ENCODE assay signal across 8 cellular contexts in genomic region chr10:97081621-97082235, GRCh38.
DNase-seq lines count a peak whose midpoint lies in the region; ATAC-seq, FAIRE-seq and TF ChIP-seq lines count a peak whose summit lies in the region.

No MANE protein-coding gene starts in this region.

- H2AK5ac ChIP-seq in H1 (ENCODE audit: low read depth, low read length): no peak overlapping the region

- no peak for TF ChIP-seq EP300 in H1 (IDR thresholded peaks at IDR 0.05; ENCODE audit: borderline replicate concordance in 1 of 2, low read depth in 2 of 2, low read length in 2 of 2)

- H4K5ac ChIP-seq in H1 (ENCODE audit: insufficient read length, low read depth, low read length): no peak overlapping the region

- H3K4me2 ChIP-seq in MM.1S (ENCODE audit: low read depth, low read length): no peak overlapping the region
- H3K4me2 ChIP-seq in H1 (ENCODE audit: insufficient read depth in 1 of 2, low read depth in 2 of 2, low read length in 2 of 2): no peak overlapping the region

- no peak overlapping the region for H3K14ac ChIP-seq in H1 (ENCODE audit: insufficient read length)

- H3K79me2 ChIP-seq in MM.1S (ENCODE audit: low read length) (no peaks in the 10 kb centered on the region), H1 (ENCODE audit: control insufficient read depth in 1 of 2, insufficient read depth in 2 of 2, low read length in 2 of 2) (no peaks in the 10 kb centered on the region)

- H3K18ac ChIP-seq in H1 (ENCODE audit: extremely low read depth, low read length): no peak overlapping the region; the same call in 1 of the 2 replicates

- H3K36me3 ChIP-seq in MM.1S (replicated peaks; ENCODE audit: insufficient read depth, low read length) (no peaks in the 10 kb centered on the region), H1 (ENCODE audit: control insufficient read depth in 2 of 4, insufficient read depth in 4 of 4, low read length in 3 of 4) (no peaks in the 10 kb centered on the region)

- H3K56ac ChIP-seq in H1 (replicated peaks; ENCODE audit: insufficient read length, low read depth, low read length): no peak overlapping the region

- H4K91ac ChIP-seq in H1 (replicated peaks; ENCODE audit: insufficient read length, low read length): no peak overlapping the region

- peaks cover 21% of the 10 kb centered on the region for H3K27me3 Mint-ChIP-seq in activated CD4-positive, alpha-beta memory T cell treated with anti-CD3 and anti-CD28 coated beads for 36 hours
- H3K27me3 Mint-ChIP-seq in naive thymus-derived CD8-positive, alpha-beta T cell: peaks cover 9 to 62% (median 32%) of the 10 kb centered on the region in 5 donors

- H3K4me3 ChIP-seq in MM.1S (ENCODE audit: low read length) (no peak overlapping the region), H1 (ENCODE audit: extremely low read depth in 1 of 4, insufficient read depth in 2 of 4, low read depth in 3 of 4, low read length in 4 of 4) (no peak overlapping the region)

- H3K79me1 ChIP-seq in H1 (ENCODE audit: low read depth, low read length): no peaks in the 10 kb centered on the region

- no peak overlapping the region for H3K4me3 Mint-ChIP-seq in activated CD4-positive, alpha-beta memory T cell treated with anti-CD3 and anti-CD28 coated beads for 36 hours
- H3K4me3 Mint-ChIP-seq in naive thymus-derived CD8-positive, alpha-beta T cell: no peak overlapping the region

- POLR2A ChIA-PET in GM10248 (lab: Yijun Ruan, JAX): no interaction called here
- POLR2A ChIA-PET in activated CD4-positive, alpha-beta memory T cell treated with anti-CD3 and anti-CD28 coated beads for 36 hours (lab: Charles Lee): no interaction called here
- POLR2A ChIA-PET in H1 (lab: Charles Lee; ENCODE audit: partially characterized antibody): no interaction called here
- POLR2A ChIA-PET in naive thymus-derived CD8-positive, alpha-beta T cell (lab: Charles Lee): no interaction called here

- ATAC-seq in naive thymus-derived CD8-positive, alpha-beta T cell: peak in 1 of 2 donors; percentile 47
- no peak for ATAC-seq in GM18870 (IDR thresholded peaks at IDR 0.05; ENCODE audit: unreplicated experiment)

- H3K9me3 ChIP-seq in MM.1S (replicated peaks; ENCODE audit: insufficient read depth, low read length): no peaks in the 10 kb centered on the region
- no peaks in the 10 kb centered on the region for H3K9me3 ChIP-seq in H1 (ENCODE audit: insufficient read depth in 2 of 2, low read depth in 1 of 2, low read length in 1 of 2)

- H2BK12ac ChIP-seq in H1 (ENCODE audit: low read depth, low read length): no peak overlapping the region

- no peaks in the 10 kb centered on the region for H3F3A ChIP-seq in MM.1S (ENCODE audit: insufficient read depth, low read length)

- H3K23me2 ChIP-seq in H1 (ENCODE audit: low read depth, low read length): no peaks in the 10 kb centered on the region

- peak; percentile 66 to 73 for TF ChIP-seq RAD21 in H1 (IDR thresholded peaks at IDR 0.05 in 1 of 2, conservative IDR thresholded peaks at IDR 0.05 in 1 of 2; ENCODE audit: low read depth in 2 of 2, low read length in 2 of 2)

- H3K27ac Mint-ChIP-seq in activated CD4-positive, alpha-beta memory T cell treated with anti-CD3 and anti-CD28 coated beads for 36 hours: no peak overlapping the region
- no peak overlapping the region for H3K27ac Mint-ChIP-seq in naive thymus-derived CD8-positive, alpha-beta T cell

- no peak overlapping the region for H2BK5ac ChIP-seq in H1 (ENCODE audit: low read depth, low read length)

- H3K9me2 ChIP-seq in MM.1S (replicated peaks; ENCODE audit: insufficient read depth, low read length): no peaks in the 10 kb centered on the region

- H3K23ac ChIP-seq in H1 (ENCODE audit: insufficient read length): no peak overlapping the region

- H3K27me3 ChIP-seq in MM.1S (replicated peaks; ENCODE audit: insufficient read depth, low read length): peaks cover 49% of the 10 kb centered on the region
- no peaks in the 10 kb centered on the region for H3K27me3 ChIP-seq in H1 (replicated peaks in 1 of 4; ENCODE audit: control insufficient read depth in 3 of 4, extremely low read depth in 1 of 4, insufficient read depth in 3 of 4, low read length in 3 of 4)

- WGBS in H1 (ENCODE audit: extremely low coverage in 1 of 2, insufficient coverage in 1 of 2, insufficient read length in 1 of 2, insufficient replicate concordance in 2 of 2, low coverage in 1 of 2, low lambda C conversion rate in 2 of 2, missing lambda C conversion rate in 1 of 2), 2 experiments: 23% methylated on average over 6 of the region's 6 CpGs; no CpG with 5 or more reads in 1 of the 2 experiments

- FAIRE-seq in H1 (lab: Jason Lieb, UNC): peak; percentile 84

- H2BK20ac ChIP-seq in H1 (ENCODE audit: low read length): no peak overlapping the region

- H3K4me1 ChIP-seq in MM.1S (ENCODE audit: low read length) (no peaks in the 10 kb centered on the region), H1 (replicated peaks in 1 of 4; ENCODE audit: control insufficient read depth in 3 of 4, insufficient read depth in 4 of 4, low read length in 3 of 4) (peaks cover 0 to 24% (median 14%) of the 10 kb centered on the region in 4 experiments; a peak in 5 of 7 replicates)

- DNase-seq in GM10248 (ENCODE audit: extremely low spot score) (peak; percentile 83), MM.1S (peak; percentile 66), H1 (ENCODE audit: low read depth in 1 of 2, low spot score in 2 of 2) (peak; percentile 63 to 90), NCI-H1092 treated with DMSO at 0.1 percent for 48 hours (lab: John Stamatoyannopoulos, UW) (no peak), mesenteric fat pad (ENCODE audit: low spot score) (no peak)
- DNase-seq in activated CD4-positive, alpha-beta memory T cell treated with anti-CD3 and anti-CD28 coated beads for 36 hours: peak; percentile 72
- DNase-seq in naive thymus-derived CD8-positive, alpha-beta T cell: peak; percentile 3 to 72 (median 43)

- H3K9ac ChIP-seq in MM.1S (ENCODE audit: low read length): no peak overlapping the region
- no peak overlapping the region for H3K9ac ChIP-seq in H1 (replicated peaks in 1 of 4; ENCODE audit: extremely low read depth in 1 of 4, low read depth in 3 of 4, low read length in 3 of 4)

- TF ChIP-seq CTCF in GM10248 (IDR thresholded peaks at IDR 0.05; ENCODE audit: control extremely low read depth, extremely low read depth, low read depth, missing control alignments) (peak; percentile 73), MM.1S (IDR thresholded peaks at IDR 0.05; ENCODE audit: low read length) (peak; percentile 85), H1 (IDR thresholded peaks at IDR 0.05; ENCODE audit: control extremely low read depth in 1 of 3, insufficient read depth in 1 of 3, low read depth in 1 of 3, low read length in 3 of 3) (peak; percentile 96 to 99 (median 97))

- intact Hi-C loops in activated CD4-positive, alpha-beta memory T cell treated with anti-CD3 and anti-CD28 coated beads for 36 hours (cut with micrococcal nuclease): loop anchor here (2.0 kb wide), 1 partner anchor 129 kb away; no protein-coding TSS in a partner anchor

- H2AFZ ChIP-seq in MM.1S (ENCODE audit: low read length) (no peak overlapping the region), H1 (ENCODE audit: low read length) (no peak overlapping the region)

- H2BK15ac ChIP-seq in H1 (ENCODE audit: low read length): no peak overlapping the region

- no peaks in the 10 kb centered on the region for H3K9me3 Mint-ChIP-seq in activated CD4-positive, alpha-beta memory T cell treated with anti-CD3 and anti-CD28 coated beads for 36 hours
- H3K9me3 Mint-ChIP-seq in naive thymus-derived CD8-positive, alpha-beta T cell: no peaks in the 10 kb centered on the region

- no peaks in the 10 kb centered on the region for H3K4me1 Mint-ChIP-seq in activated CD4-positive, alpha-beta memory T cell treated with anti-CD3 and anti-CD28 coated beads for 36 hours (ENCODE audit: low read depth)
- H3K4me1 Mint-ChIP-seq in naive thymus-derived CD8-positive, alpha-beta T cell: no peaks in the 10 kb centered on the region

- CTCF ChIA-PET in GM10248 (lab: Yijun Ruan, JAX) (interaction anchor here (0.6 to 16.9 kb wide), 29 partner anchors 10 to 177 kb away, joined by 3 to 484 read pairs (median 4); no protein-coding TSS in a partner anchor), H1 (lab: Charles Lee; ENCODE audit: partially characterized antibody) (interaction anchor here (0.7 to 42.3 kb wide), 21 partner anchors 6 to 712 kb away, joined by 3 to 1348 read pairs (median 3); partner anchors contain the start of gene SLIT1)
- CTCF ChIA-PET in activated CD4-positive, alpha-beta memory T cell treated with anti-CD3 and anti-CD28 coated beads for 36 hours (lab: Charles Lee): interaction anchor here (0.7 to 15.4 kb wide), 21 partner anchors 9 to 251 kb away, joined by 3 to 364 read pairs (median 5); no protein-coding TSS in a partner anchor

- H3K4ac ChIP-seq in H1 (replicated peaks; ENCODE audit: insufficient read length, low read depth, low read length): no peak overlapping the region

- H4K20me1 ChIP-seq in MM.1S (ENCODE audit: insufficient read depth, low read length) (0 out of 2 replicates have a peak, but pooled peaks cover 4% of the 10 kb centered on the region), H1 (replicated peaks in 1 of 2; ENCODE audit: control insufficient read depth in 1 of 2, insufficient read depth in 2 of 2, low read length in 2 of 2) (peaks cover 0 to 1% of the 10 kb centered on the region in 2 experiments)

- no peak overlapping the region for H4K8ac ChIP-seq in H1 (ENCODE audit: extremely low read depth, insufficient read depth, low read length)

- no peak overlapping the region for H2BK120ac ChIP-seq in H1 (replicated peaks; ENCODE audit: low read depth, low read length)

- TF ChIP-seq POLR2A in H1 (IDR thresholded peaks at IDR 0.05; ENCODE audit: control extremely low read depth in 1 of 2, low read depth in 2 of 2, low read length in 2 of 2): no peak

- no peaks in the 10 kb centered on the region for H3K36me3 Mint-ChIP-seq in activated CD4-positive, alpha-beta memory T cell treated with anti-CD3 and anti-CD28 coated beads for 36 hours
- no peaks in the 10 kb centered on the region for H3K36me3 Mint-ChIP-seq in naive thymus-derived CD8-positive, alpha-beta T cell

- no peak overlapping the region for H3K27ac ChIP-seq in MM.1S (ENCODE audit: low read length)
- H3K27ac ChIP-seq in H1 (ENCODE audit: low read depth, low read length): no peak overlapping the region

TF ChIP-seq in H1, 55 proteins besides CTCF, POLR2A, EP300 and RAD21 (continues in another document):
- TF ChIP-seq CHD2 (IDR thresholded peaks at IDR 0.05; ENCODE audit: low read length) (no peak), ATF3 (IDR thresholded peaks at IDR 0.05; ENCODE audit: insufficient read depth, low read depth, low read length) (no peak), GTF2F1 (IDR thresholded peaks at IDR 0.05; ENCODE audit: borderline replicate concordance, low read depth, low read length) (no peak), MAFK (IDR thresholded peaks at IDR 0.05; ENCODE audit: low read depth, low read length) (no peak), CHD1 (IDR thresholded peaks at IDR 0.05; ENCODE audit: low read depth, low read length) (no peak), SIRT6 (IDR thresholded peaks at IDR 0.05; ENCODE audit: low read length) (no peak), BCL11A (IDR thresholded peaks at IDR 0.05; ENCODE audit: low read depth in 2 of 2, low read length in 2 of 2) (no peak), SRF (IDR thresholded peaks at IDR 0.05; ENCODE audit: low read depth, low read length) (no peak)

Comparison
In these comparisons a context has a peak if more than half of its experiments do, and no peak if none do; other contexts are left out.
1. DNase-seq: peak in GM10248 (single experiment), MM.1S (single experiment), activated CD4-positive, alpha-beta memory T cell treated with anti-CD3 and anti-CD28 coated beads for 36 hours (single experiment), H1 (2 of 2) and naive thymus-derived CD8-positive, alpha-beta T cell (10 of 10); none in NCI-H1092 treated with DMSO at 0.1 percent for 48 hours (single experiment) and mesenteric fat pad (single experiment).
2. Peak in every context shown above with its lines, with median percentiles within 50 percentile points of each other: CTCF ChIP-seq.